8 cellular contexts compared by ENCODE assay signal in the genomic region with DNA sequence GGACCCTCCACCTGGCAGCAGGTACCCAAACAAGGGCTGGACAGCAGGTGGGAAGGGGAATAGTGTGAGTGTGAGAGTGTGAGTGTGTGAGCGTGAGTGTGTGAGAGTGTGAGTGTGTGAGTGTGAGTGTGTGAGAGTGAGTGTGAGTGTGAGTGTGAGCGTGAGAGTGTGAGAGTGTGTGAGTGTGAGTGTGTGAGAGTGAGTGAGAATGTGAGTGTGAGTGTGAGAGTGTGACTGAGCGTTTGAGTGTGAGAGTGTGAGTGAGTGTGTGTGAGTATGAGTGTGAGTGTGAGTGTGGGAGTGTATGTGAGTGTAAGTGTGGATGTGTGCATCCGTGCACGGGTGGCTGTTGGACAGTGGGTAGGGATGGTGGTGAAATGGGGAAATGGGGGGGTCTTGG. TPM values are rescaled to one million over a fixed set of nuclear protein-coding genes. Genes with fewer than 3 reads are reported as not detected.
A peak's percentile ranks its signal among the peaks of the same experiment; 100 is the strongest.
DNase-seq lines count a peak whose midpoint lies in the region; ATAC-seq and TF ChIP-seq lines count a peak whose summit lies in the region.

No MANE protein-coding gene starts in this region.

- H3K9me3 Mint-ChIP-seq in CD8-positive, alpha-beta T cell = no peaks in the 10 kb centered on the region
- no peaks in the 10 kb centered on the region for H3K9me3 Mint-ChIP-seq in activated CD4-positive, alpha-beta memory T cell treated with anti-CD3 and anti-CD28 coated beads, Interleukin-2, amount 10 ng/mL, durations not matched to agents 7 days and 5 days
- H3K9me3 Mint-ChIP-seq in progenitor cell of endocrine pancreas (ENCODE audit: low read depth) = no peaks in the 10 kb centered on the region
- H3K9me3 Mint-ChIP-seq in stimulated activated naive B cell treated with anti-CD40 and anti-IgM and Interleukin-4, amounts not matched to agents 10 μg/mL and 1 μg/mL and 100 μg/mL, for 72 hours = no peaks in the 10 kb centered on the region

- H3K36me3 Mint-ChIP-seq in CD8-positive, alpha-beta T cell = no peaks in the 10 kb centered on the region
- no peaks in the 10 kb centered on the region for H3K36me3 Mint-ChIP-seq in activated CD4-positive, alpha-beta memory T cell treated with anti-CD3 and anti-CD28 coated beads, Interleukin-2, amount 10 ng/mL, durations not matched to agents 7 days and 5 days (ENCODE audit: low read depth)
- H3K36me3 Mint-ChIP-seq in progenitor cell of endocrine pancreas (ENCODE audit: insufficient read depth) = no peaks in the 10 kb centered on the region
- no peaks in the 10 kb centered on the region for H3K36me3 Mint-ChIP-seq in stimulated activated naive B cell treated with anti-CD40 and anti-IgM and Interleukin-4, amounts not matched to agents 10 μg/mL and 1 μg/mL and 100 μg/mL, for 72 hours

- peaks cover 9% of the 10 kb centered on the region for H3K4me1 ChIP-seq in CD8-positive, alpha-beta T cell (ENCODE audit: insufficient read depth, low read length)
- peaks cover 30% of the 10 kb centered on the region for H3K4me1 ChIP-seq in fibroblast of lung (ENCODE audit: control insufficient read depth, extremely low read depth, insufficient read depth, low read length)

- peaks cover 13% of the 10 kb centered on the region for H3K4me1 Mint-ChIP-seq in CD8-positive, alpha-beta T cell (ENCODE audit: low read depth)
- H3K4me1 Mint-ChIP-seq in activated CD4-positive, alpha-beta memory T cell treated with anti-CD3 and anti-CD28 coated beads, Interleukin-2, amount 10 ng/mL, durations not matched to agents 7 days and 5 days = peaks cover 14% of the 10 kb centered on the region
- peaks cover 8% of the 10 kb centered on the region for H3K4me1 Mint-ChIP-seq in progenitor cell of endocrine pancreas (ENCODE audit: low read depth)
- peaks cover 19 to 34% of the 10 kb centered on the region in 2 donors for H3K4me1 Mint-ChIP-seq in stimulated activated naive B cell treated with anti-CD40 and anti-IgM and Interleukin-4, amounts not matched to agents 10 μg/mL and 1 μg/mL and 100 μg/mL, for 72 hours

- DNase-seq in CD8-positive, alpha-beta T cell = peak in 1 of 7 experiments; percentile 9
- DNase-seq in activated CD4-positive, alpha-beta memory T cell treated with anti-CD3 and anti-CD28 coated beads, Interleukin-2, amount 10 ng/mL, durations not matched to agents 7 days and 5 days = no peak
- DNase-seq in fibroblast of lung (ENCODE audit: low read depth in 2 of 2) = no peak
- no peak for DNase-seq in progenitor cell of endocrine pancreas (ENCODE audit: low spot score, unreplicated experiment)
- no peak for DNase-seq in stimulated activated naive B cell treated with anti-CD40 and anti-IgM and Interleukin-4, amounts not matched to agents 10 μg/mL and 1 μg/mL and 100 μg/mL, for 72 hours
- DNase-seq in 8988T = no peak
- no peak for DNase-seq in NCI-H526 treated with DMSO at 0.1 percent for 48 hours (lab: John Stamatoyannopoulos, UW)

- POLR2A ChIA-PET in CD8-positive, alpha-beta T cell (lab: Charles Lee) = interaction anchor here (0.5 kb wide), 1 partner anchor 10 kb away, joined by 4 read pairs; no protein-coding TSS in a partner anchor
- POLR2A ChIA-PET in activated CD4-positive, alpha-beta memory T cell treated with anti-CD3 and anti-CD28 coated beads, Interleukin-2, amount 10 ng/mL, durations not matched to agents 7 days and 5 days (lab: Charles Lee) = interaction anchor here (0.6 to 2.3 kb wide), 5 partner anchors 18 to 107 kb away, joined by 3 to 6 read pairs (median 3); a partner anchor contains a TSS

- no peaks in the 10 kb centered on the region for H3K36me3 ChIP-seq in CD8-positive, alpha-beta T cell (ENCODE audit: insufficient read depth, low read length)
- H3K36me3 ChIP-seq in fibroblast of lung (ENCODE audit: control insufficient read depth, insufficient read depth, low read length) = no peaks in the 10 kb centered on the region

- CTCF ChIA-PET in CD8-positive, alpha-beta T cell (lab: Charles Lee) = interaction anchor here (6.2 kb wide), 1 partner anchor 20 kb away, joined by 23 read pairs; no protein-coding TSS in a partner anchor
- CTCF ChIA-PET in activated CD4-positive, alpha-beta memory T cell treated with anti-CD3 and anti-CD28 coated beads, Interleukin-2, amount 10 ng/mL, durations not matched to agents 7 days and 5 days (lab: Charles Lee) = interaction anchor here (0.9 to 1.6 kb wide), 5 partner anchors 9 to 38 kb away, joined by 3 to 7 read pairs (median 5); no protein-coding TSS in a partner anchor

- H3K4me3 ChIP-seq in CD8-positive, alpha-beta T cell (ENCODE audit: low read depth, low read length) = no peak overlapping the region
- H3K4me3 ChIP-seq in fibroblast of lung (replicated peaks in 1 of 4; ENCODE audit: control extremely low read depth in 1 of 4, insufficient read depth in 1 of 4, low read depth in 3 of 4, low read length in 4 of 4) = peak overlapping the region; percentile 20 to 44 (median 30)

- H2AFZ ChIP-seq in fibroblast of lung (ENCODE audit: low read length) = peak overlapping the region; percentile 3

- H3K79me2 ChIP-seq in fibroblast of lung (ENCODE audit: control insufficient read depth, insufficient read depth, low read length) = peaks cover 3% of the 10 kb centered on the region

- intact Hi-C loops in CD8-positive, alpha-beta T cell (cut with DNase I, micrococcal nuclease) = no loop called here

- no peak overlapping the region for H3K27ac ChIP-seq in CD8-positive, alpha-beta T cell (ENCODE audit: low read depth, low read length)
- H3K27ac ChIP-seq in fibroblast of lung (ENCODE audit: insufficient read depth, low read length) = peak overlapping the region; percentile 96

- peak overlapping the region; percentile 61 for H3K9ac ChIP-seq in fibroblast of lung (ENCODE audit: insufficient read depth, low read length)

- H3K27ac Mint-ChIP-seq in CD8-positive, alpha-beta T cell = no peak overlapping the region
- H3K27ac Mint-ChIP-seq in activated CD4-positive, alpha-beta memory T cell treated with anti-CD3 and anti-CD28 coated beads, Interleukin-2, amount 10 ng/mL, durations not matched to agents 7 days and 5 days = no peak overlapping the region
- peak overlapping the region; percentile 68 for H3K27ac Mint-ChIP-seq in progenitor cell of endocrine pancreas
- no peak overlapping the region for H3K27ac Mint-ChIP-seq in stimulated activated naive B cell treated with anti-CD40 and anti-IgM and Interleukin-4, amounts not matched to agents 10 μg/mL and 1 μg/mL and 100 μg/mL, for 72 hours

- H3K4me2 ChIP-seq in fibroblast of lung (ENCODE audit: extremely low read depth, insufficient read depth, low read length) = peak overlapping the region; percentile 91

- H3K27me3 Mint-ChIP-seq in CD8-positive, alpha-beta T cell (ENCODE audit: low read depth) = peaks cover 13% of the 10 kb centered on the region
- peaks cover 41% of the 10 kb centered on the region for H3K27me3 Mint-ChIP-seq in activated CD4-positive, alpha-beta memory T cell treated with anti-CD3 and anti-CD28 coated beads, Interleukin-2, amount 10 ng/mL, durations not matched to agents 7 days and 5 days
- H3K27me3 Mint-ChIP-seq in progenitor cell of endocrine pancreas = peaks cover 37% of the 10 kb centered on the region
- peaks cover 58 to 62% of the 10 kb centered on the region in 2 donors for H3K27me3 Mint-ChIP-seq in stimulated activated naive B cell treated with anti-CD40 and anti-IgM and Interleukin-4, amounts not matched to agents 10 μg/mL and 1 μg/mL and 100 μg/mL, for 72 hours

- H3K9me3 ChIP-seq in CD8-positive, alpha-beta T cell (ENCODE audit: low read length) = no peaks in the 10 kb centered on the region
- no peaks in the 10 kb centered on the region for H3K9me3 ChIP-seq in fibroblast of lung (ENCODE audit: control insufficient read depth, insufficient read depth, low read depth, low read length)

- ATAC-seq in CD8-positive, alpha-beta T cell = peak; percentile 21
- ATAC-seq in stimulated activated naive B cell treated with anti-CD40 and anti-IgM and Interleukin-4, amounts not matched to agents 10 μg/mL and 1 μg/mL and 100 μg/mL, for 72 hours (replicated peaks) = no peak
- no peak for ATAC-seq in GM21786 (IDR thresholded peaks at IDR 0.05; ENCODE audit: unreplicated experiment)

- no peaks in the 10 kb centered on the region for H4K20me1 ChIP-seq in fibroblast of lung (ENCODE audit: control insufficient read depth, extremely low read depth, insufficient read depth, low read length)

- H3K27me3 ChIP-seq in CD8-positive, alpha-beta T cell (ENCODE audit: insufficient read depth, low read length) = no peaks in the 10 kb centered on the region
- no peaks in the 10 kb centered on the region for H3K27me3 ChIP-seq in fibroblast of lung (ENCODE audit: control insufficient read depth, insufficient read depth, low read length)

- H3K4me3 Mint-ChIP-seq in CD8-positive, alpha-beta T cell = peak overlapping the region; percentile 42
- H3K4me3 Mint-ChIP-seq in activated CD4-positive, alpha-beta memory T cell treated with anti-CD3 and anti-CD28 coated beads, Interleukin-2, amount 10 ng/mL, durations not matched to agents 7 days and 5 days = peak overlapping the region; percentile 66
- H3K4me3 Mint-ChIP-seq in progenitor cell of endocrine pancreas (ENCODE audit: low read depth) = no peak overlapping the region
- H3K4me3 Mint-ChIP-seq in stimulated activated naive B cell treated with anti-CD40 and anti-IgM and Interleukin-4, amounts not matched to agents 10 μg/mL and 1 μg/mL and 100 μg/mL, for 72 hours = no peak overlapping the region

- no peak for TF ChIP-seq CTCF in CD8-positive, alpha-beta T cell (IDR thresholded peaks at IDR 0.05)
- TF ChIP-seq CTCF in fibroblast of lung (conservative IDR thresholded peaks at IDR 0.05 in 1 of 2, IDR thresholded peaks at IDR 0.05 in 1 of 2; ENCODE audit: low read depth in 1 of 2, low read length in 2 of 2) (no peak), progenitor cell of endocrine pancreas (IDR thresholded peaks at IDR 0.05; ENCODE audit: unreplicated experiment) (no peak)

RNA-seq across cellular contexts. Expression of a gene that starts 0.4 kb away (rescaled TPM):
- total RNA-seq in CD8-positive, alpha-beta T cell = 1 to 10 TPM; 3.8 to 4.4 TPM
- 1 to 10 TPM; 7.4 to 8.3 TPM for total RNA-seq in activated CD4-positive, alpha-beta memory T cell treated with anti-CD3 and anti-CD28 coated beads, Interleukin-2, amount 10 ng/mL, durations not matched to agents 7 days and 5 days
- total RNA-seq in fibroblast of lung = 0.51 and 1.8 TPM in 2 replicates
- polyA plus RNA-seq in fibroblast of lung = 1.6 and 7.2 TPM in 2 replicates
- 4.4 and 12.2 TPM in 2 replicates for polyA plus RNA-seq in fibroblast of lung (2012)
- polyA minus RNA-seq in fibroblast of lung (ENCODE audit: low replicate concordance) = 10.7 and 27.9 TPM in 2 replicates
- 19.7 and 26.2 TPM in 2 replicates for total RNA-seq in progenitor cell of endocrine pancreas

RNA-seq across cellular contexts. Expression of a gene that starts 39.3 kb away (rescaled TPM):
- under 1 TPM in 1 of 2 experiments, not detected in 1; 0.14 TPM for total RNA-seq in CD8-positive, alpha-beta T cell
- total RNA-seq in activated CD4-positive, alpha-beta memory T cell treated with anti-CD3 and anti-CD28 coated beads, Interleukin-2, amount 10 ng/mL, durations not matched to agents 7 days and 5 days = not detected
- total RNA-seq in fibroblast of lung (not detected in 2 replicates), progenitor cell of endocrine pancreas (not detected in 2 replicates)
- not detected in 2 replicates for polyA plus RNA-seq in fibroblast of lung
- polyA plus RNA-seq in fibroblast of lung (2012) = not detected in 2 replicates
- polyA minus RNA-seq in fibroblast of lung (ENCODE audit: low replicate concordance) = not detected in 2 replicates

Comparison
In these comparisons a context has a peak if more than half of its experiments do, and no peak if none do; other contexts are left out.
1. H3K4me3 Mint-ChIP-seq: peak in CD8-positive, alpha-beta T cell (single experiment) and activated CD4-positive, alpha-beta memory T cell treated with anti-CD3 and anti-CD28 coated beads, Interleukin-2, amount 10 ng/mL, durations not matched to agents 7 days and 5 days (single experiment); none in progenitor cell of endocrine pancreas (single experiment) and stimulated activated naive B cell treated with anti-CD40 and anti-IgM and Interleukin-4, amounts not matched to agents 10 μg/mL and 1 μg/mL and 100 μg/mL, for 72 hours (0 of 2).